In the genomic region with DNA sequence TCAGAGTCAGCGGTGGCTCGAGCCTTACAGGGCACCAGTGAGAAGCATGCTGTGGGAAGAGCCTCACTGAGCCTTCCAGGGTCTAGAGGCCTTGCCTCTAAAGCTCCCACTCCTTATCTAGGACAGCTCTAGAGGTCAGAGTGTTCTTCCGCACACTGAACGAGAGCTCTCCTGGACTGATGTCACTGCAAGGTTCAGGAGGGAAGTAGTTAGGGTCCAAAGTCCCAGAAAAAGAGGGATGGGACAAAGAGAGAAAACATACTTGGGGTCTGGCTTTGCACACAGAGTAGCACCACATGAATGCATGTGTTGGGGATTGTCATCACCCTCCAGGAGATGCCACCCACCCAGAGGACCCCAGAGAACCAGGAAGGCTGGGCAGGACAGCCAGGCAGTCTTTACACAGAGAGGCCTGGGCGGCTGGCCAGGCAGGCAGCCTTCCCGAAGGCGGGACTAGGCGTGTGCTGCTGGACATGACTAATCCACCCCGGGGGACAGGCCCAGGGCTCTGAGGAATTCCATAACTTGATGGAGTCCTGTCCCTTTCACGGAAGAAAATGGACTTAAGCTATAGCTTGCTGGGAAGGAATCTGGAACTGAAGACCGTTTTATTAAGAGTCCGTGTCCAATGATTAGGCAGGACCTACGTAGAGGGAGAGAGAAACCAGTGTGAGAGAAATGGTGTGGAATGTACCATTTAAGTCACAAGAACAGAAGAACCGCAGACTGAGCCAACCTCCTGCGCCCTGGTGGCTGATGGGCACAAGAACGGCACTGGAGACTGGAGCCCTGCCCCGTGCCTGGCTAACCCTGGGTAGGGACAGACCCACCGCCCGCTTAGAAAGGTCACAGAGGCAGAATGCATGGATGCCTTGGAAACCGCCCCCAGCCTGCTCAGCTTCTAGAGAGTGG, we compare ENCODE assay signal across 8 cellular contexts. TPM values are rescaled to one million over a fixed set of nuclear protein-coding genes. Genes with fewer than 3 reads are reported as not detected.
A peak's percentile ranks its signal among the peaks of the same experiment; 100 is the strongest.
DNase-seq lines count a peak whose midpoint lies in the region; ATAC-seq and TF ChIP-seq lines count a peak whose summit lies in the region.

No MANE protein-coding gene starts in this region.

- ATAC-seq in left colon: peak; percentile 82
- no peak for ATAC-seq in GM18517 (IDR thresholded peaks at IDR 0.05; ENCODE audit: unreplicated experiment)

- H3K4me1 ChIP-seq in subcutaneous abdominal adipose tissue (ENCODE audit: control insufficient read depth in 5 of 5, insufficient read depth in 5 of 5, low read length in 5 of 5): peaks cover 59 to 83% (median 80%) of the 10 kb centered on the region in 5 donors

- DNase-seq in HS-27A (ENCODE audit: low read depth) (peak; percentile 71), cardiac fibroblast (ENCODE audit: low read depth in 2 of 2) (peak; percentile 94), left colon (peak; percentile 62 to 72), MV-4-11 (lab: John Stamatoyannopoulos, UW) (no peak), GM19238 (ENCODE audit: insufficient read length, low spot score) (no peak)
- DNase-seq in activated CD4-positive, alpha-beta T cell treated with anti-CD3 and anti-CD28 coated beads, Interleukin-2, amount 50 U/mL, for 1 hour: no peak

- peak overlapping the region; percentile 94 for H3K27ac ChIP-seq in subcutaneous abdominal adipose tissue (ENCODE audit: low read depth, low read length)

- peaks cover 0 to 78% (median 70%) of the 10 kb centered on the region in 5 donors for H3K36me3 ChIP-seq in subcutaneous abdominal adipose tissue (ENCODE audit: control insufficient read depth in 5 of 5, insufficient read depth in 5 of 5, low read length in 5 of 5)

- no peak for TF ChIP-seq CTCF in cardiac fibroblast (IDR thresholded peaks at IDR 0.05; ENCODE audit: low read depth, low read length)

- H3K27me3 ChIP-seq in subcutaneous abdominal adipose tissue (ENCODE audit: control insufficient read depth in 5 of 5, insufficient read depth in 4 of 5, low read length in 5 of 5): peaks cover 0 to 19% (median 0%) of the 10 kb centered on the region in 5 donors

- intact Hi-C loops in left colon (cut with DNase I, micrococcal nuclease): no loop called here

- peak overlapping the region; percentile 14 to 99 (median 48) for H3K9ac ChIP-seq in subcutaneous abdominal adipose tissue (ENCODE audit: low read length in 5 of 5)

- H3K9me3 ChIP-seq in subcutaneous abdominal adipose tissue (ENCODE audit: control insufficient read depth in 5 of 5, low read length in 5 of 5): peaks cover 0 to 3% (median 0%) of the 10 kb centered on the region in 5 donors

- peak overlapping the region in 1 of 2 donors; percentile 9 for H3K4me3 ChIP-seq in cardiac fibroblast (replicated peaks in 1 of 2; ENCODE audit: low read depth in 2 of 2, low read length in 2 of 2)
- H3K4me3 ChIP-seq in subcutaneous abdominal adipose tissue (ENCODE audit: low read depth in 1 of 5, low read length in 5 of 5): peak overlapping the region; percentile 8 to 34 (median 31)

RNA-seq across cellular contexts. Expression of gene EPHX3, which starts 16.7 kb away (rescaled TPM):
- under 1 TPM; 0.39 to 0.58 TPM for total RNA-seq in left colon

RNA-seq across cellular contexts. Expression of gene NOTCH3, which starts 48.1 kb away (rescaled TPM):
- 10 to 100 TPM in 1 of 2 donors, 1 to 10 TPM in 1; 6.1 to 12.2 TPM for total RNA-seq in left colon

Comparison
In these comparisons a context has a peak if more than half of its experiments do, and no peak if none do; other contexts are left out.
1. DNase-seq: peak in HS-27A (single experiment), cardiac fibroblast (2 of 2) and left colon (2 of 2); none in activated CD4-positive, alpha-beta T cell treated with anti-CD3 and anti-CD28 coated beads, Interleukin-2, amount 50 U/mL, for 1 hour (single experiment), MV-4-11 (single experiment) and GM19238 (single experiment).